ENCODE assay signal across 31 cellular contexts in genomic region chr1:119320100-119320499, GRCh38. TPM values are rescaled to one million over a fixed set of nuclear protein-coding genes. Genes with fewer than 3 reads are reported as not detected.
"Had no signal": no experiment of that assay in that cellular context is flagged by ENCODE, and none has a peak within 500 bp of the region (broad histone marks: within the 10 kb centered on the region; RNA-seq: fewer than 3 reads in every experiment).

No MANE protein-coding gene starts in this region.

- H3K36me3 Mint-ChIP-seq: naive thymus-derived CD4-positive, alpha-beta T cell had no signal

- H3K9me3 ChIP-seq: colonic mucosa, esophagus squamous epithelium, gastrocnemius medialis, heart right ventricle, left lung, lower lobe of right lung had no signal

- FAIRE-seq: endometrium, islet of Langerhans, keratinocyte had no signal

- DNase-seq: colonic mucosa; cortex of kidney; effector CD8-positive, alpha-beta T cell; effector memory CD8-positive, alpha-beta T cell; endodermal cell; erythroblast; esophagus squamous epithelium; foreskin fibroblast; foreskin melanocyte; gastrocnemius medialis; glutamatergic neuron; head of caudate nucleus; heart right ventricle; hippocampal formation; left cardiac atrium; left lung; left ventricle myocardium superior; lower lobe of right lung; mesenchymal stem cell; midbrain; naive thymus-derived CD4-positive, alpha-beta T cell had no signal

- H3K27ac Mint-ChIP-seq: dendritic cell treated with granulocyte-macrophage colony-stimulating factor and Interleukin-4, amounts not matched to agents 40 ng/mL and 50 ng/mL, for 4 days; effector memory CD8-positive, alpha-beta T cell; endodermal cell; naive thymus-derived CD4-positive, alpha-beta T cell had no signal

- H3K27me3 ChIP-seq: colonic mucosa, esophagus squamous epithelium, gastrocnemius medialis, heart right ventricle, left lung had no signal

- ATAC-seq: effector memory CD8-positive, alpha-beta T cell; esophagus mucosa; gastrocnemius medialis; heart right ventricle; left cardiac atrium; left lung; left ventricle myocardium superior; lower lobe of right lung; naive thymus-derived CD4-positive, alpha-beta T cell had no signal

- H3K36me3 ChIP-seq: colonic mucosa, esophagus squamous epithelium, gastrocnemius medialis, heart right ventricle, left lung, lower lobe of right lung had no signal

- H3K27me3 Mint-ChIP-seq: dendritic cell treated with granulocyte-macrophage colony-stimulating factor and Interleukin-4, amounts not matched to agents 40 ng/mL and 50 ng/mL, for 4 days; effector memory CD8-positive, alpha-beta T cell had no signal

- H3K4me3 ChIP-seq: colonic mucosa, esophagus squamous epithelium, gastrocnemius medialis, heart right ventricle, left lung, lower lobe of right lung had no signal

- H3K27ac ChIP-seq: colonic mucosa, esophagus squamous epithelium, gastrocnemius medialis, heart right ventricle, left lung, lower lobe of right lung had no signal

- H3K4me1 ChIP-seq: colonic mucosa, esophagus squamous epithelium, gastrocnemius medialis, heart right ventricle, left lung, lower lobe of right lung had no signal

- H3K4me3 Mint-ChIP-seq: dendritic cell treated with granulocyte-macrophage colony-stimulating factor and Interleukin-4, amounts not matched to agents 40 ng/mL and 50 ng/mL, for 4 days; effector memory CD8-positive, alpha-beta T cell; endodermal cell; naive thymus-derived CD4-positive, alpha-beta T cell had no signal

- H3K9me3 Mint-ChIP-seq: dendritic cell treated with granulocyte-macrophage colony-stimulating factor and Interleukin-4, amounts not matched to agents 40 ng/mL and 50 ng/mL, for 4 days; effector memory CD8-positive, alpha-beta T cell; endodermal cell had no signal

RNA-seq across cellular contexts. Expression of gene HAO2, which starts 48.5 kb away (rescaled TPM):
- total RNA-seq: colonic mucosa; dermis microvascular lymphatic vessel endothelial cell; endodermal cell; esophagus mucosa; esophagus squamous epithelium; glomerular endothelial cell; heart right ventricle; kidney epithelial cell; left cardiac atrium; left lung; left ventricle myocardium superior; lower lobe of right lung; lung microvascular endothelial cell; mononuclear cell; naive thymus-derived CD4-positive, alpha-beta T cell had no signal
- polyA plus RNA-seq: keratinocyte; naive thymus-derived CD4-positive, alpha-beta T cell had no signal
